In genomic region chrX:55151199-55151598, GRCh38 we compare ENCODE assay signal across 1 cellular context.
TF ChIP-seq lines count a peak whose summit lies in the region.

No MANE protein-coding gene starts in this region.

TF ChIP-seq in HEK293, 187 proteins besides CTCF, POLR2A, EP300 and RAD21 (continued from another document and continues in another):
- TF ChIP-seq ZBTB49 (tag by site-specific recombination; IDR thresholded peaks at IDR 0.05; ENCODE audit: low read depth), result no peak
- no peak for TF ChIP-seq ZNF555 (tag by site-specific recombination; conservative IDR thresholded peaks at IDR 0.05)
- TF ChIP-seq KLF9 (tag by site-specific recombination; IDR thresholded peaks at IDR 0.05; ENCODE audit: low read depth), result no peak
- TF ChIP-seq ZBTB17 (tag by site-specific recombination; IDR thresholded peaks at IDR 0.05), result 0 out of 2 replicates have a peak, but pooled peaks have one; percentile 14
- TF ChIP-seq ZNF580 (tag by site-specific recombination; IDR thresholded peaks at IDR 0.05), result no peak
- no peak for TF ChIP-seq ZFP69B (tag by site-specific recombination; IDR thresholded peaks at IDR 0.05)
- TF ChIP-seq ZNF24 (tag by site-specific recombination; IDR thresholded peaks at IDR 0.05), result no peak
- TF ChIP-seq ZNF560 (tag by site-specific recombination; IDR thresholded peaks at IDR 0.05; ENCODE audit: borderline replicate concordance), result no peak
- TF ChIP-seq ZNF521 (tag by site-specific recombination; IDR thresholded peaks at IDR 0.05), result no peak
- TF ChIP-seq ZNF10 (tag by site-specific recombination; IDR thresholded peaks at IDR 0.05), result no peak
- TF ChIP-seq ZNF677 (tag by site-specific recombination; IDR thresholded peaks at IDR 0.05), result no peak
- peak; percentile 85; the same call in 1 of the 2 replicates for TF ChIP-seq TCF7L2 (IDR thresholded peaks at IDR 0.05; ENCODE audit: borderline replicate concordance, low read depth, low read length)
- TF ChIP-seq FEZF1 (tag by site-specific recombination; IDR thresholded peaks at IDR 0.05), result peak; percentile 94
- TF ChIP-seq ZNF658 (tag by site-specific recombination; IDR thresholded peaks at IDR 0.05), result no peak
- no peak for TF ChIP-seq KLF1 (tag by site-specific recombination; IDR thresholded peaks at IDR 0.05)
- no peak for TF ChIP-seq ZNF639 (tag by site-specific recombination; IDR thresholded peaks at IDR 0.05)
- TF ChIP-seq ZBTB6 (tag by site-specific recombination; IDR thresholded peaks at IDR 0.05), result peak; percentile 70
- TF ChIP-seq ZNF112 (tag by site-specific recombination; IDR thresholded peaks at IDR 0.05), result no peak
- no peak for TF ChIP-seq ZNF747 (tag by site-specific recombination; IDR thresholded peaks at IDR 0.05)
- no peak for TF ChIP-seq SALL2 (tag by site-specific recombination; IDR thresholded peaks at IDR 0.05; ENCODE audit: borderline replicate concordance)
- TF ChIP-seq ZNF416 (tag by site-specific recombination; IDR thresholded peaks at IDR 0.05), result no peak
- 0 out of 2 replicates have a peak, but pooled peaks have one; percentile 42 for TF ChIP-seq ZNF341 (tag by site-specific recombination; IDR thresholded peaks at IDR 0.05; ENCODE audit: low read depth)
- TF ChIP-seq REPIN1 (tag by site-specific recombination; IDR thresholded peaks at IDR 0.05; ENCODE audit: low read depth), result no peak
- no peak for TF ChIP-seq ZNF433 (tag by site-specific recombination; IDR thresholded peaks at IDR 0.05; ENCODE audit: low read depth)
- no peak for TF ChIP-seq ZNF837 (tag by site-specific recombination; IDR thresholded peaks at IDR 0.05)
- no peak for TF ChIP-seq ZNF354C (tag by site-specific recombination; IDR thresholded peaks at IDR 0.05; ENCODE audit: borderline replicate concordance, low read depth)
- no peak for TF ChIP-seq ZNF239 (tag by site-specific recombination; IDR thresholded peaks at IDR 0.05)
- TF ChIP-seq ZNF211 (tag by site-specific recombination; IDR thresholded peaks at IDR 0.05; ENCODE audit: low read depth), result no peak
- no peak for TF ChIP-seq ZNF610 (tag by site-specific recombination; IDR thresholded peaks at IDR 0.05; ENCODE audit: borderline replicate concordance)
- TF ChIP-seq ZNF48 (tag by site-specific recombination; IDR thresholded peaks at IDR 0.05), result no peak
- TF ChIP-seq ZNF530 (tag by site-specific recombination; IDR thresholded peaks at IDR 0.05; ENCODE audit: low read depth), result no peak
- no peak for TF ChIP-seq ZNF692 (tag by site-specific recombination; IDR thresholded peaks at IDR 0.05)
- TF ChIP-seq ZNF280C (tag by site-specific recombination; IDR thresholded peaks at IDR 0.05), result no peak
- no peak for TF ChIP-seq ZBTB10 (tag by site-specific recombination; IDR thresholded peaks at IDR 0.05)
- TF ChIP-seq ZNF174 (tag by site-specific recombination; IDR thresholded peaks at IDR 0.05), result no peak
- no peak for TF ChIP-seq GLI4 (tag by site-specific recombination; IDR thresholded peaks at IDR 0.05)
- TF ChIP-seq ZNF558 (tag by site-specific recombination; IDR thresholded peaks at IDR 0.05), result no peak
- TF ChIP-seq ZNF280D (tag by site-specific recombination; IDR thresholded peaks at IDR 0.05), result no peak
- peak; percentile 42; the same call in 1 of the 2 replicates for TF ChIP-seq GLIS1 (tag by site-specific recombination; IDR thresholded peaks at IDR 0.05)
- no peak for TF ChIP-seq AEBP2 (tag by site-specific recombination; IDR thresholded peaks at IDR 0.05; ENCODE audit: borderline replicate concordance)
- no peak for TF ChIP-seq ZSCAN5A (tag by site-specific recombination; IDR thresholded peaks at IDR 0.05)
- TF ChIP-seq KLF10 (tag by site-specific recombination; IDR thresholded peaks at IDR 0.05), result no peak
- TF ChIP-seq ZNF529 (tag by site-specific recombination; IDR thresholded peaks at IDR 0.05; ENCODE audit: insufficient replicate concordance), result no peak
- no peak for TF ChIP-seq ZNF707 (tag by site-specific recombination; IDR thresholded peaks at IDR 0.05)
- 0 out of 2 replicates have a peak, but pooled peaks have one; percentile 10 for TF ChIP-seq ZBTB1 (tag by site-specific recombination; IDR thresholded peaks at IDR 0.05)
- no peak for TF ChIP-seq HOXD13 (CRISPR knock-in tag; IDR thresholded peaks at IDR 0.05; ENCODE audit: borderline replicate concordance)
- TF ChIP-seq ZIC2 (tag by site-specific recombination; IDR thresholded peaks at IDR 0.05), result no peak
